In genomic region chr13:79402074-79402635, GRCh38 we compare ENCODE assay signal across 1 cellular context.
TF ChIP-seq lines count a peak whose summit lies in the region.

No MANE protein-coding gene starts in this region.

TF ChIP-seq in HepG2, 621 proteins besides CTCF, POLR2A, EP300 and RAD21:
- no peak for TF ChIP-seq GABPA (IDR thresholded peaks at IDR 0.05; ENCODE audit: low read depth, low read length)
- TF ChIP-seq GABPA (CRISPR knock-in tag; IDR thresholded peaks at IDR 0.05; ENCODE audit: low read depth), result no peak
- TF ChIP-seq NFE2L2 (IDR thresholded peaks at IDR 0.05; ENCODE audit: low read length), result 0 out of 2 replicates have a peak, but pooled peaks have one; percentile 49
TF ChIP-seq in HepG2: peak in this region for 1.
